ENCODE assay signal across 24 cellular contexts in genomic region chr2:114049280-114049679, GRCh38.
"Had no signal": no experiment of that assay in that cellular context is flagged by ENCODE, and none has a peak within 500 bp of the region (broad histone marks: within the 10 kb centered on the region; RNA-seq: fewer than 3 reads in every experiment).

No MANE protein-coding gene starts in this region.

- DNase-seq: hypothalamus; immature natural killer cell; left ventricle myocardium inferior; midbrain; mucosa of descending colon; naive thymus-derived CD4-positive, alpha-beta T cell; ovary; spleen; stimulated activated CD4-positive, alpha-beta T cell treated with anti-CD3 and anti-CD28 coated beads, Interleukin-4, amount 100 ng/mL, for 24 hours; stimulated activated naive CD4-positive, alpha-beta T cell; tibial artery; uterus had no signal

- H3K36me3 Mint-ChIP-seq: immature natural killer cell; memory B cell; naive thymus-derived CD4-positive, alpha-beta T cell; natural killer cell treated with Interleukin-12 subunit alpha and Interleukin-12 subunit beta and Interleukin-15 and Interleukin-18, amount 100 ng/mL, for 72 hours; stimulated activated effector memory CD8-positive, alpha-beta T cell treated with anti-CD3 and anti-CD28 coated beads, Interleukin-12 subunit alpha, Interleukin-12 subunit beta, amount 100 ng/mL, for 72 hours; type B pancreatic cell had no signal

- H3K4me1 ChIP-seq: left ventricle myocardium inferior, right atrium auricular region, spleen, suprapubic skin, tibial artery, uterus had no signal

- H3K9me3 ChIP-seq: left ventricle myocardium inferior, mucosa of descending colon, ovary, right atrium auricular region, spleen, suprapubic skin, thoracic aorta, tibial artery, uterus had no signal

- H3K36me3 ChIP-seq: left ventricle myocardium inferior, ovary, right atrium auricular region, spleen, suprapubic skin, thoracic aorta, tibial artery, uterus had no signal

- H3K27ac ChIP-seq: left ventricle myocardium inferior, ovary, right atrium auricular region, skin epidermis, spleen, suprapubic skin, thoracic aorta, tibial artery, uterus had no signal

- H3K4me1 Mint-ChIP-seq: immature natural killer cell; memory B cell; naive thymus-derived CD4-positive, alpha-beta T cell; stimulated activated effector memory CD8-positive, alpha-beta T cell treated with anti-CD3 and anti-CD28 coated beads, Interleukin-12 subunit alpha, Interleukin-12 subunit beta, amount 100 ng/mL, for 72 hours had no signal

- H3K9me3 Mint-ChIP-seq: immature natural killer cell; memory B cell; naive thymus-derived CD4-positive, alpha-beta T cell; natural killer cell treated with Interleukin-12 subunit alpha and Interleukin-12 subunit beta and Interleukin-15 and Interleukin-18, amount 100 ng/mL, for 72 hours; stimulated activated effector memory CD8-positive, alpha-beta T cell treated with anti-CD3 and anti-CD28 coated beads, Interleukin-12 subunit alpha, Interleukin-12 subunit beta, amount 100 ng/mL, for 72 hours; stimulated activated naive CD8-positive, alpha-beta T cell treated with anti-CD3 and anti-CD28 coated beads, Interleukin-15, Interleukin-2, amounts not matched to agents 100 ng/mL and 50 ng/mL, for 24 hours; type B pancreatic cell had no signal

- H3K27ac Mint-ChIP-seq: immature natural killer cell; memory B cell; naive thymus-derived CD4-positive, alpha-beta T cell; natural killer cell treated with Interleukin-12 subunit alpha and Interleukin-12 subunit beta and Interleukin-15 and Interleukin-18, amount 100 ng/mL, for 72 hours; progenitor cell of endocrine pancreas; stimulated activated effector memory CD8-positive, alpha-beta T cell treated with anti-CD3 and anti-CD28 coated beads, Interleukin-12 subunit alpha, Interleukin-12 subunit beta, amount 100 ng/mL, for 72 hours; stimulated activated naive CD8-positive, alpha-beta T cell treated with anti-CD3 and anti-CD28 coated beads, Interleukin-15, Interleukin-2, amounts not matched to agents 100 ng/mL and 50 ng/mL, for 24 hours; type B pancreatic cell had no signal

- H3K4me3 ChIP-seq: left ventricle myocardium inferior, lung, mucosa of descending colon, ovary, right atrium auricular region, skin epidermis, spleen, suprapubic skin, thoracic aorta, tibial artery, uterus had no signal

- H3K27me3 ChIP-seq: ovary, right atrium auricular region, suprapubic skin, uterus had no signal

- ATAC-seq: mucosa of descending colon; naive thymus-derived CD4-positive, alpha-beta T cell; natural killer cell treated with Interleukin-12 subunit alpha and Interleukin-12 subunit beta and Interleukin-15 and Interleukin-18, amount 100 ng/mL, for 72 hours; sciatic nerve; stimulated activated effector memory CD8-positive, alpha-beta T cell treated with anti-CD3 and anti-CD28 coated beads, Interleukin-12 subunit alpha, Interleukin-12 subunit beta, amount 100 ng/mL, for 72 hours had no signal

- H3K4me3 Mint-ChIP-seq: immature natural killer cell; memory B cell; naive thymus-derived CD4-positive, alpha-beta T cell; natural killer cell treated with Interleukin-12 subunit alpha and Interleukin-12 subunit beta and Interleukin-15 and Interleukin-18, amount 100 ng/mL, for 72 hours; stimulated activated effector memory CD8-positive, alpha-beta T cell treated with anti-CD3 and anti-CD28 coated beads, Interleukin-12 subunit alpha, Interleukin-12 subunit beta, amount 100 ng/mL, for 72 hours; stimulated activated naive CD8-positive, alpha-beta T cell treated with anti-CD3 and anti-CD28 coated beads, Interleukin-15, Interleukin-2, amounts not matched to agents 100 ng/mL and 50 ng/mL, for 24 hours; type B pancreatic cell had no signal
